Comparison of ENCODE assay signal across 1 cellular context in genomic region chr14:99808133-99808505, GRCh38.
TF ChIP-seq lines count a peak whose summit lies in the region.

No MANE protein-coding gene starts in this region.

TF ChIP-seq in GM23338, 12 proteins besides CTCF, POLR2A, EP300 and RAD21 (continued from another document):
- TF ChIP-seq CREB1 (CRISPR knock-in tag; IDR thresholded peaks at IDR 0.05; ENCODE audit: low read depth) (no peak), STAT1 (IDR thresholded peaks at IDR 0.05; ENCODE audit: unreplicated experiment) (no peak), ZNF462 (CRISPR knock-in tag; IDR thresholded peaks at IDR 0.05) (no peak), ZNF114 (CRISPR knock-in tag; IDR thresholded peaks at IDR 0.05) (no peak), POLR2AphosphoS5 (IDR thresholded peaks at IDR 0.05; ENCODE audit: low read depth) (no peak), EZH2phosphoT487 (IDR thresholded peaks at IDR 0.05; ENCODE audit: unreplicated experiment) (no peak), JUNB (IDR thresholded peaks at IDR 0.05; ENCODE audit: unreplicated experiment) (no peak), REST (IDR thresholded peaks at IDR 0.05; ENCODE audit: unreplicated experiment) (no peak)
